Comparison of ENCODE assay signal across 19 cellular contexts in the genomic region with DNA sequence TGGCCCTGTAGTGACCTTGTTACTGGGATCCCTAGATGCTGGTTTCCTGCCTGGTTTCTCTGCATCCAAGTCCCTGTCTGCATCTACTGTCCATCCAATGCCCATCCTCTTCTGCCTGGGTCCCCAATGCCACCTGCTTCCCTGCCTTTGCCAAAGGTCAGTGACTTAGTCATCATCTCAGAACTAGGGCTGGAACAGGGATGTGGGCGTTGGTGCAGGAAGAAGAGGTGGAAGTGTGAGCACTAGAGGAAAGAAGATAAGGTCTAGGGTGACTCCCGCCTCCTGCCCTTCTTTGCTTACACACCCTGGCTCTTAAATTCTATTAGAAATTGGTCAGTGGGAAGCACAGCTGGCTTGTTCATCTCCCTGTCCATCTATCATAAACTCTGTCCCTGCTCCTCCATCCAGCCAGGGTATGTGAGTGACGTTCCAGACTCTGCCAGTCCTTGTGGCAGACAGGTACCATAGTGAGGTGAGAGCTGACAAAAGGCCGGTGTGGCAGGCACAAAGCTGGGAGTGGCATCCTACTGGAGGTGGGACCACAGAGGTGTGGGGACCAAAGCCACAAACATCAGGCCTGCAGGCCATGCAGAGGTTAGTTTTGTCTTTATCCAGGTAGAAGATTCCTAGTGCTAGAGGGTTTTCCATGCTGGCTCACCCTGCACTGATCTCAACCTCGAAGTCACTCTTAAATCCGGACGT. TPM values are rescaled to one million over a fixed set of nuclear protein-coding genes. Genes with fewer than 3 reads are reported as not detected.
DNase-seq lines count a peak whose midpoint lies in the region; ATAC-seq and TF ChIP-seq lines count a peak whose summit lies in the region.
"Had no signal": no experiment of that assay in that cellular context is flagged by ENCODE, and none has a peak within 500 bp of the region (broad histone marks: within the 10 kb centered on the region; RNA-seq: fewer than 3 reads in every experiment).

No MANE protein-coding gene starts in this region.

- intact Hi-C loops in right cardiac atrium (cut with DNase I) (no loop called here), left ventricle myocardium superior (cut with micrococcal nuclease) (no loop called here)

- no peaks in the 10 kb centered on the region for H3K36me3 Mint-ChIP-seq in progenitor cell of endocrine pancreas (ENCODE audit: insufficient read depth)
- no peaks in the 10 kb centered on the region for H3K36me3 Mint-ChIP-seq in activated T-helper 17 cell treated with anti-CD3 and anti-CD28 coated beads, Interleukin-2, amount 50 U/mL, for 72 hours (ENCODE audit: low read depth)
- H3K36me3 Mint-ChIP-seq: CD4-positive, CD25-positive, alpha-beta regulatory T cell had no signal

- H3K4me1 ChIP-seq in right cardiac atrium (ENCODE audit: control insufficient read depth, insufficient read depth, low read length), result peaks cover 2% of the 10 kb centered on the region
- H3K4me1 ChIP-seq: BE2C had no signal

- peaks cover 17% of the 10 kb centered on the region for H3K27me3 Mint-ChIP-seq in progenitor cell of endocrine pancreas
- peaks cover 32% of the 10 kb centered on the region for H3K27me3 Mint-ChIP-seq in activated T-helper 17 cell treated with anti-CD3 and anti-CD28 coated beads, Interleukin-2, amount 50 U/mL, for 72 hours

- no peak for TF ChIP-seq CTCF in progenitor cell of endocrine pancreas (IDR thresholded peaks at IDR 0.05; ENCODE audit: unreplicated experiment)

- H3K27ac ChIP-seq in right cardiac atrium (ENCODE audit: low read length), result no peak overlapping the region

- peaks cover 1% of the 10 kb centered on the region for H3K4me1 Mint-ChIP-seq in progenitor cell of endocrine pancreas (ENCODE audit: low read depth)
- H3K4me1 Mint-ChIP-seq in activated T-helper 17 cell treated with anti-CD3 and anti-CD28 coated beads, Interleukin-2, amount 50 U/mL, for 72 hours, result no peaks in the 10 kb centered on the region
- H3K4me1 Mint-ChIP-seq: CD4-positive, CD25-positive, alpha-beta regulatory T cell had no signal

- no peak overlapping the region for H3K4me3 ChIP-seq in right cardiac atrium (ENCODE audit: low read length)

- no peak for TF ChIP-seq POLR2A in erythroblast (IDR thresholded peaks at IDR 0.05; ENCODE audit: low read length)

- no peaks in the 10 kb centered on the region for H3K27me3 ChIP-seq in right cardiac atrium (ENCODE audit: control insufficient read depth, insufficient read depth)

- WGBS in right cardiac atrium, result 73% methylated on average over 7 of the region's 7 CpGs

- DNase-seq in right cardiac atrium (no peak), left ventricle myocardium superior (no peak), kidney tubule cell (ENCODE audit: low spot score) (peak; percentile 44), progenitor cell of endocrine pancreas (ENCODE audit: low spot score, unreplicated experiment) (no peak), erythroblast (lab: John Stamatoyannopoulos, UW) (no peak)
- DNase-seq: 8988T; BE2C; CD4-positive, CD25-positive, alpha-beta regulatory T cell; COR-L47; H7; KBM-7; NCI-H1105; NCI-H2081 treated with DMSO at 0.1 percent for 48 hours had no signal

- no peaks in the 10 kb centered on the region for H3K9me3 ChIP-seq in right cardiac atrium (ENCODE audit: control insufficient read depth, low read length)
- H3K9me3 ChIP-seq: BE2C had no signal

- H3K4me3 Mint-ChIP-seq in progenitor cell of endocrine pancreas (ENCODE audit: low read depth), result no peak overlapping the region
- H3K4me3 Mint-ChIP-seq in activated T-helper 17 cell treated with anti-CD3 and anti-CD28 coated beads, Interleukin-2, amount 50 U/mL, for 72 hours, result no peak overlapping the region
- H3K4me3 Mint-ChIP-seq: CD4-positive, CD25-positive, alpha-beta regulatory T cell had no signal

- ATAC-seq in right cardiac atrium, result peak; percentile 19 to 90
- no peak for ATAC-seq in left ventricle myocardium superior
- ATAC-seq in activated T-helper 17 cell treated with anti-CD3 and anti-CD28 coated beads, Interleukin-2, amount 50 U/mL, for 72 hours (replicated peaks), result no peak
- no peak for ATAC-seq in HG02938 (IDR thresholded peaks at IDR 0.05; ENCODE audit: unreplicated experiment)
- no peak for ATAC-seq in HG02623 (IDR thresholded peaks at IDR 0.05; ENCODE audit: unreplicated experiment)
- ATAC-seq: HepG2, Panc1, Right ventricle myocardium inferior had no signal

- peak overlapping the region; percentile 73 for H3K27ac Mint-ChIP-seq in progenitor cell of endocrine pancreas
- H3K27ac Mint-ChIP-seq in activated T-helper 17 cell treated with anti-CD3 and anti-CD28 coated beads, Interleukin-2, amount 50 U/mL, for 72 hours, result no peak overlapping the region
- H3K27ac Mint-ChIP-seq: CD4-positive, CD25-positive, alpha-beta regulatory T cell had no signal

- H3K9me3 Mint-ChIP-seq in progenitor cell of endocrine pancreas (ENCODE audit: low read depth), result no peaks in the 10 kb centered on the region
- H3K9me3 Mint-ChIP-seq in activated T-helper 17 cell treated with anti-CD3 and anti-CD28 coated beads, Interleukin-2, amount 50 U/mL, for 72 hours, result no peaks in the 10 kb centered on the region
- H3K9me3 Mint-ChIP-seq: CD4-positive, CD25-positive, alpha-beta regulatory T cell had no signal

RNA-seq across cellular contexts. Expression of a gene that starts 9.2 kb away (rescaled TPM):
- total RNA-seq in right cardiac atrium (1 to 10 TPM; 5.0 to 9.3 (median 7.3) TPM), left ventricle myocardium superior (48.5 TPM), progenitor cell of endocrine pancreas (3.7 and 4.8 TPM in 2 replicates)
- 2.8 TPM for polyA plus RNA-seq in right cardiac atrium
- under 1 TPM; 0.41 to 0.82 TPM for total RNA-seq in activated T-helper 17 cell treated with anti-CD3 and anti-CD28 coated beads, Interleukin-2, amount 50 U/mL, for 72 hours

Comparison
In these comparisons a context has a peak if more than half of its experiments do, and no peak if none do; other contexts are left out.
1. ATAC-seq: peak in right cardiac atrium (2 of 2); none in left ventricle myocardium superior (single experiment), activated T-helper 17 cell treated with anti-CD3 and anti-CD28 coated beads, Interleukin-2, amount 50 U/mL, for 72 hours (single experiment), HG02938 (single experiment) and HG02623 (single experiment).